Comparison of ENCODE assay signal across 11 cellular contexts in the genomic region with DNA sequence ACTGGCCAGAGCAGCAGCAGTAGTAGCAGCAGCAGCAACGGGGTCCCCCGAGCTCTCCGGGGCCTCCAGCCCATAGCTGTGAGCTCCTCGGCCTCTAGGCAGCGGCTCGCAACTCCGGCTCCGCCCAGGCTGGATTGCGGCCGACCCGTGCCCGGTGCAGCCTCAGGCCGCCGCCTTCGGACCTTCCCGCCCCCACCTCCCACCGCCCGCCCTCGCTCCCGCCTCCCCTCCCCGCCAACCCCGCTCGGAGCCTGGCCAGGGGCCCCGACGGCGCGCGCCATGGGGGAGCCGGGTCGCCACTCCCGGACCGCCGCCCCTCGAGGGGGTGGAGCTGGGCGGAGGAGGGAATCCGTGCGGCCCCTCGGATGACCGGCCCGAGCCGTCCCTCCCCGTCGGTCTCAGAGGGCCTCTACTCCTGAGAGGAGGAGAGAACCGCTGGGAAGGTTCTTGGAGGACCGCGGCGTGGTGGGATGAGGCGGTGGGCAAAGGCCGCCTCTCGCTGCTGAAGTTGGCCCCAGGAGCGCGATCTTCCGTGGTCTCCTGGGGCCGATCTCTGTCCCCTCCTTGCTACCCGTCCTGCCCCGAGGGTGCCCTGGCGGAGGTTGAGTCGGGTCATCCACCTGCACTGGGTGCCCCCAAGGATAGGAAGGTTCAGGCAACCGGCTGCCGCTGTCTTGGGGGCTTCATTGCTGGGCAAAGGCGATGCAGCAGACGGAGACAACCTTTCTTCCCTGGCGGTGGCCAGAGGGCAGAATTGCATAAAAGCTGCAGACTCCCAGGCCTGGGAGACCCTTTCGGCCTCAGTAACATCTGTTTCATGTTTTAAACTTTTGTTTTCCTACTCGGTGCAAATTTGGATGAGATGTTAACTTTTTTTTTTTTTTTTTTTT. TPM values are rescaled to one million over a fixed set of nuclear protein-coding genes. Genes with fewer than 3 reads are reported as not detected.
DNase-seq lines count a peak whose midpoint lies in the region; ATAC-seq and TF ChIP-seq lines count a peak whose summit lies in the region.
"Had no signal": no experiment of that assay in that cellular context is flagged by ENCODE, and none has a peak within 500 bp of the region (broad histone marks: within the 10 kb centered on the region; RNA-seq: fewer than 3 reads in every experiment).

A gene with protein sequence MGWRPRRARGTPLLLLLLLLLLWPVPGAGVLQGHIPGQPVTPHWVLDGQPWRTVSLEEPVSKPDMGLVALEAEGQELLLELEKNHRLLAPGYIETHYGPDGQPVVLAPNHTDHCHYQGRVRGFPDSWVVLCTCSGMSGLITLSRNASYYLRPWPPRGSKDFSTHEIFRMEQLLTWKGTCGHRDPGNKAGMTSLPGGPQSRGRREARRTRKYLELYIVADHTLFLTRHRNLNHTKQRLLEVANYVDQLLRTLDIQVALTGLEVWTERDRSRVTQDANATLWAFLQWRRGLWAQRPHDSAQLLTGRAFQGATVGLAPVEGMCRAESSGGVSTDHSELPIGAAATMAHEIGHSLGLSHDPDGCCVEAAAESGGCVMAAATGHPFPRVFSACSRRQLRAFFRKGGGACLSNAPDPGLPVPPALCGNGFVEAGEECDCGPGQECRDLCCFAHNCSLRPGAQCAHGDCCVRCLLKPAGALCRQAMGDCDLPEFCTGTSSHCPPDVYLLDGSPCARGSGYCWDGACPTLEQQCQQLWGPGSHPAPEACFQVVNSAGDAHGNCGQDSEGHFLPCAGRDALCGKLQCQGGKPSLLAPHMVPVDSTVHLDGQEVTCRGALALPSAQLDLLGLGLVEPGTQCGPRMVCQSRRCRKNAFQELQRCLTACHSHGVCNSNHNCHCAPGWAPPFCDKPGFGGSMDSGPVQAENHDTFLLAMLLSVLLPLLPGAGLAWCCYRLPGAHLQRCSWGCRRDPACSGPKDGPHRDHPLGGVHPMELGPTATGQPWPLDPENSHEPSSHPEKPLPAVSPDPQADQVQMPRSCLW (minus strand): TSS at position 80 of the 890 bp plus-strand sequence. CDS start 6 bp downstream, at position 74.

- H3K4me3 ChIP-seq in body of pancreas: no peak within 1 kb of the TSS
- H3K4me3 ChIP-seq in iPS-15b (ENCODE audit: low read depth, low read length): peak within 1 kb of the TSS; percentile 64
- H3K4me3 ChIP-seq in retinal pigment epithelial cell (ENCODE audit: low read length): peak within 1 kb of the TSS; percentile 33

- TF ChIP-seq CTCF in body of pancreas (IDR thresholded peaks at IDR 0.05) (no peak), retinal pigment epithelial cell (conservative IDR thresholded peaks at IDR 0.05; ENCODE audit: low read depth, low read length) (no peak)

- no peak within 1 kb of the TSS for H3K9ac ChIP-seq in iPS-15b (ENCODE audit: low read depth, low read length)

- peak; percentile 39 for DNase-seq in ELR (ENCODE audit: low read depth)
- DNase-seq in body of pancreas: peak in 2 of 4 donors; percentile 36 to 47
- DNase-seq in retinal pigment epithelial cell (ENCODE audit: low read depth): no peak
- DNase-seq in NCI-H82 treated with DMSO at 0.1 percent for 48 hours (lab: John Stamatoyannopoulos, UW; ENCODE audit: unreplicated experiment): no peak
- DNase-seq in cerebellar nuclear complex (lab: John Stamatoyannopoulos, UW): no peak
- DNase-seq in NCI-H446 treated with DMSO at 0.1 percent for 48 hours (lab: John Stamatoyannopoulos, UW): no peak
- DNase-seq: dermis blood vessel endothelial cell; stimulated activated CD4-positive, alpha-beta T cell treated with anti-CD3 and anti-CD28 coated beads, Interleukin-15, amount 100 ng/mL, for 24 hours; WERI-Rb-1 had no signal

- H3K27ac ChIP-seq in body of pancreas: peak within 1 kb of the TSS in 1 of 4 donors; percentile 12
- H3K27ac ChIP-seq: WERI-Rb-1 had no signal

- H3K27me3 ChIP-seq in body of pancreas (peaks cover 0 to 16% of the 10 kb centered on the region in 2 donors), iPS-15b (ENCODE audit: control insufficient read depth, insufficient read depth, low read length) (peaks cover 34% of the 10 kb centered on the region)

- WGBS in body of pancreas, 2 donors: 11 to 42% methylated on average over 4 to 52 of the region's 65 CpGs

- H3K9me3 ChIP-seq in body of pancreas: no peaks in the 10 kb centered on the region
- H3K9me3 ChIP-seq in iPS-15b (ENCODE audit: control insufficient read depth, insufficient read depth, low read length): no peaks in the 10 kb centered on the region

- H3K4me1 ChIP-seq in body of pancreas (peaks cover 8% of the 10 kb centered on the region), iPS-15b (ENCODE audit: control insufficient read depth, insufficient read depth, low read length) (peaks cover 14% of the 10 kb centered on the region)

- peak; percentile 30 for ATAC-seq in body of pancreas
- ATAC-seq in GM19467 (IDR thresholded peaks at IDR 0.05; ENCODE audit: unreplicated experiment): no peak

- intact Hi-C loops in body of pancreas (cut with DNase I): no loop called here

- TF ChIP-seq POLR2A in body of pancreas (IDR thresholded peaks at IDR 0.05): no peak

- H3K36me3 ChIP-seq in body of pancreas (replicated peaks in 1 of 2; ENCODE audit: insufficient read depth in 1 of 2, low read depth in 2 of 2) (no peaks in the 10 kb centered on the region), iPS-15b (ENCODE audit: control insufficient read depth, insufficient read depth, low read length) (no peaks in the 10 kb centered on the region)
- H3K36me3 ChIP-seq: WERI-Rb-1 had no signal

RNA-seq across cellular contexts. Expression of the gene that starts here (rescaled TPM):
- total RNA-seq in body of pancreas: 10 to 100 TPM; 11.2 to 29.0 TPM

Comparison
In these comparisons a context has a peak if more than half of its experiments do, and no peak if none do; other contexts are left out.
1. H3K4me3 ChIP-seq: peak in iPS-15b (single experiment) and retinal pigment epithelial cell (single experiment); none in body of pancreas (0 of 2).